8 cellular contexts compared by ENCODE assay signal in the genomic region with DNA sequence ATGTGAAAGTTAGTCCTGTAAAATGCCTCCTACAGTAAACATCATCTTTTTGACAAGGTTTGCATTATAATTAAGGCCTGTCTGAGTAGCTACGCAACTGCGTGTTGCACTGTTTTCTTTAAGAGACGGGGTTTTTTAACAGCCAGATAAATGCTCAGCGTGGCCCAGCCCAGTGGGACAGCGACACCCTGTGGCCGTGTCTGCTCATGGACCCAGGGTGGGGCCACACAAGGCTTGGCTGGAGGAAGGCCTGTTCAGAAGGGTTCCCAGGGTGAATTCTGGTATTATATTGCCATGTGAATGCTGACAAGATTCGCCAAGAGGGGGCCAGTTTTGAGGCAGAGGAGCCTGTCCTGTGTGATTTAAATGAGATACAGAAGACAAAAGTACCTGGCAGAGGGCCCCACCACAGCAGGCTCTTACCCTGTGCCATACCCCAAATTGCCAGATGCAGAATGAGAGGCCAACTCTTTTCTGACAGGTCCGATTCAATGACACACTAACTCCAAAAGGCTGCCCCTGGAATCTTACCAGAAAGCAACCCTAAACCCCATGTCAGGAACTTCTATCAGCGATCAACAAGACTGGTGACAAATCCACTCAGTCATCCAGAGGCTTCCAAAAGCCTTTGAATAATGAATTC.
DNase-seq lines count a peak whose midpoint lies in the region; TF ChIP-seq lines count a peak whose summit lies in the region.

No MANE protein-coding gene starts in this region.

- H4K91ac ChIP-seq in neuronal stem cell (ENCODE audit: low read depth, low read length, poor library complexity): no peak overlapping the region

- H3K23ac ChIP-seq in neuronal stem cell (ENCODE audit: low read depth, low read length, poor library complexity): no peak overlapping the region

- no peak overlapping the region for H2BK5ac ChIP-seq in neuronal stem cell (ENCODE audit: low read length)

- no peak overlapping the region for H3K4me3 ChIP-seq in CD4-positive, alpha-beta memory T cell (ENCODE audit: low read length in 2 of 2)
- no peak overlapping the region for H3K4me3 ChIP-seq in neuronal stem cell (ENCODE audit: low read length in 2 of 2)

- H3K14ac ChIP-seq in neuronal stem cell (ENCODE audit: low read length): no peak overlapping the region

- no peak overlapping the region for H2BK12ac ChIP-seq in neuronal stem cell (ENCODE audit: low read length)

- H3K4me3 Mint-ChIP-seq in CD4-positive, alpha-beta memory T cell: no peak overlapping the region

- H3K9ac ChIP-seq in neuronal stem cell (ENCODE audit: low read depth, low read length, poor library complexity): no peak overlapping the region

- no peak overlapping the region for H3K4ac ChIP-seq in neuronal stem cell (ENCODE audit: low read length)

- no peaks in the 10 kb centered on the region for H3K36me3 ChIP-seq in CD4-positive, alpha-beta memory T cell (ENCODE audit: insufficient read depth, low read length)
- no peaks in the 10 kb centered on the region for H3K36me3 ChIP-seq in neuronal stem cell (replicated peaks in 1 of 2; ENCODE audit: control insufficient read depth in 2 of 2, insufficient read depth in 2 of 2, low read length in 2 of 2)

- H3K79me1 ChIP-seq in neuronal stem cell (ENCODE audit: low read depth, low read length): no peaks in the 10 kb centered on the region

- H3K36me3 Mint-ChIP-seq in CD4-positive, alpha-beta memory T cell: no peaks in the 10 kb centered on the region

- CTCF ChIA-PET in CD4-positive, alpha-beta memory T cell (lab: Charles Lee; ENCODE audit: partially characterized antibody): interaction anchor here (0.9 to 1.0 kb wide), 2 partner anchors 9 to 1515 kb away, joined by 3 read pairs; no protein-coding TSS in a partner anchor

- H3K4me1 Mint-ChIP-seq in CD4-positive, alpha-beta memory T cell: no peaks in the 10 kb centered on the region

- no peak overlapping the region for H2AFZ ChIP-seq in neuronal stem cell (ENCODE audit: low read length)

- H3K27me3 Mint-ChIP-seq in CD4-positive, alpha-beta memory T cell: peaks cover 2 to 4% of the 10 kb centered on the region in 2 donors

- no peak overlapping the region for H3K27ac Mint-ChIP-seq in CD4-positive, alpha-beta memory T cell

- no peak for TF ChIP-seq POLR2A in erythroblast (IDR thresholded peaks at IDR 0.05; ENCODE audit: low read length)

- no peak overlapping the region for H3K18ac ChIP-seq in neuronal stem cell (ENCODE audit: low read length)

- DNase-seq in CD4-positive, alpha-beta memory T cell: peak; percentile 12 to 43 (median 18)
- peak; percentile 16 for DNase-seq in GM19238 (ENCODE audit: insufficient read length, low spot score)
- DNase-seq in HUDEP-2 (lab: John Stamatoyannopoulos, UW; ENCODE audit: unreplicated experiment in 76 of 76): peak in 61 of 76 experiments; percentile 0 to 70 (median 34)
- DNase-seq in activated CD4-positive, alpha-beta T cell treated with anti-CD3 and anti-CD28 coated beads for 48 hours: peak; percentile 69
- peak; percentile 58 to 75 for DNase-seq in erythroblast (lab: John Stamatoyannopoulos, UW)
- peak; percentile 49 for DNase-seq in neuronal stem cell (ENCODE audit: low spot score)
- DNase-seq in inferior parietal cortex (ENCODE audit: extremely low spot score): no peak
- no peak for DNase-seq in globus pallidus (ENCODE audit: low spot score)

- POLR2A ChIA-PET in CD4-positive, alpha-beta memory T cell (lab: Charles Lee; ENCODE audit: partially characterized antibody): no interaction called here

- no CpG with 5 or more reads among the region's 9 CpGs for WGBS in neuronal stem cell (ENCODE audit: extremely low coverage in 2 of 2, insufficient read length in 2 of 2, insufficient replicate concordance in 1 of 2), 2 donors

- intact Hi-C loops in CD4-positive, alpha-beta memory T cell (cut with micrococcal nuclease): no loop called here

- no peak overlapping the region for H2AK5ac ChIP-seq in neuronal stem cell (ENCODE audit: low read depth, low read length)

- H3K4me2 ChIP-seq in neuronal stem cell (ENCODE audit: insufficient read depth, low read length, poor library complexity, severe bottlenecking): no peak overlapping the region

- no peaks in the 10 kb centered on the region for H3K9me3 ChIP-seq in CD4-positive, alpha-beta memory T cell (ENCODE audit: control insufficient read depth in 1 of 2, low read length in 2 of 2)
- no peaks in the 10 kb centered on the region for H3K9me3 ChIP-seq in neuronal stem cell (replicated peaks in 1 of 2; ENCODE audit: control insufficient read depth in 2 of 2, insufficient read depth in 1 of 2, low read depth in 1 of 2, low read length in 2 of 2)

- no peak overlapping the region for H3K27ac ChIP-seq in CD4-positive, alpha-beta memory T cell (ENCODE audit: low read depth, low read length)
- H3K27ac ChIP-seq in neuronal stem cell (replicated peaks; ENCODE audit: low read length): no peak overlapping the region

- H3K9me3 Mint-ChIP-seq in CD4-positive, alpha-beta memory T cell: peaks cover 0 to 13% (median 6%) of the 10 kb centered on the region in 8 donors

- no peak overlapping the region for H2BK120ac ChIP-seq in neuronal stem cell (ENCODE audit: low read depth, low read length)

- H3K27me3 ChIP-seq in CD4-positive, alpha-beta memory T cell (ENCODE audit: insufficient read depth, low read length): no peaks in the 10 kb centered on the region
- no peaks in the 10 kb centered on the region for H3K27me3 ChIP-seq in neuronal stem cell (ENCODE audit: control insufficient read depth in 3 of 3, insufficient read depth in 3 of 3, low read depth in 1 of 3, low read length in 3 of 3)

- H4K8ac ChIP-seq in neuronal stem cell (ENCODE audit: low read depth, low read length): no peak overlapping the region

- H3K4me1 ChIP-seq in CD4-positive, alpha-beta memory T cell (ENCODE audit: insufficient read depth, low read length): no peaks in the 10 kb centered on the region
- no peaks in the 10 kb centered on the region for H3K4me1 ChIP-seq in neuronal stem cell (ENCODE audit: control insufficient read depth in 2 of 2, insufficient read depth in 1 of 2, low read depth in 1 of 2, low read length in 2 of 2)

- H2BK15ac ChIP-seq in neuronal stem cell (ENCODE audit: low read length): no peak overlapping the region

Comparison
In these comparisons a context has a peak if more than half of its experiments do, and no peak if none do; other contexts are left out.
1. DNase-seq: peak in CD4-positive, alpha-beta memory T cell (5 of 5), GM19238 (single experiment), HUDEP-2 (61 of 76), activated CD4-positive, alpha-beta T cell treated with anti-CD3 and anti-CD28 coated beads for 48 hours (single experiment), erythroblast (2 of 2) and neuronal stem cell (single experiment); none in inferior parietal cortex (single experiment) and globus pallidus (single experiment).